16 cellular contexts compared by ENCODE assay signal in genomic region chr10:124731551-124731950, GRCh38. TPM values are rescaled to one million over a fixed set of nuclear protein-coding genes. Genes with fewer than 3 reads are reported as not detected.
DNase-seq lines count a peak whose midpoint lies in the region; ATAC-seq and TF ChIP-seq lines count a peak whose summit lies in the region.
"Had no signal": no experiment of that assay in that cellular context is flagged by ENCODE, and none has a peak within 500 bp of the region (broad histone marks: within the 10 kb centered on the region; RNA-seq: fewer than 3 reads in every experiment).

No MANE protein-coding gene starts in this region.

- H3K4me1 ChIP-seq in left ventricle myocardium inferior (peaks cover 100% of the 10 kb centered on the region), sigmoid colon (peaks cover 0 to 99% (median 89%) of the 10 kb centered on the region in 4 donors)

- no peak for TF ChIP-seq CTCF in left ventricle myocardium inferior (IDR thresholded peaks at IDR 0.05; ENCODE audit: borderline replicate concordance)
- TF ChIP-seq CTCF in sigmoid colon (IDR thresholded peaks at IDR 0.05): no peak

- H3K27ac ChIP-seq in left ventricle myocardium inferior (replicated peaks): peak overlapping the region; percentile 93
- peak overlapping the region; percentile 86 to 94 (median 89) for H3K27ac ChIP-seq in sigmoid colon
- H3K27ac ChIP-seq: right lobe of liver had no signal

- no peak for DNase-seq in left ventricle myocardium inferior
- DNase-seq in Right ventricle myocardium inferior (ENCODE audit: missing footprints): no peak
- peak; percentile 20 for DNase-seq in ecto neural progenitor cell (ENCODE audit: low spot score)
- DNase-seq in sigmoid colon: no peak
- DNase-seq in ureter (ENCODE audit: low spot score): peak; percentile 36
- no peak for DNase-seq in HK-2 (ENCODE audit: unreplicated experiment)
- no peak for DNase-seq in RPMI8226
- DNase-seq: activated CD8-positive, alpha-beta T cell treated with anti-CD3 and anti-CD28 coated beads for 36 hours; activated naive CD4-positive, alpha-beta T cell treated with anti-CD3 and anti-CD28 coated beads, Interleukin-2, amount 10 ng/mL, durations not matched to agents 7 days and 5 days; DMS79; glutamatergic neuron; NCI-H2029 had no signal

- H3K9me3 ChIP-seq in left ventricle myocardium inferior (replicated peaks): no peaks in the 10 kb centered on the region
- H3K9me3 ChIP-seq in sigmoid colon: no peaks in the 10 kb centered on the region
- H3K9me3 ChIP-seq: right lobe of liver had no signal

- H3K4me3 ChIP-seq in left ventricle myocardium inferior (no peak overlapping the region), sigmoid colon (no peak overlapping the region)
- H3K4me3 ChIP-seq: right lobe of liver had no signal

- no peak for TF ChIP-seq EP300 in sigmoid colon (IDR thresholded peaks at IDR 0.05)

- WGBS in sigmoid colon, 2 donors: 92 to 93% methylated on average over 9 of the region's 9 CpGs

- ATAC-seq in Right ventricle myocardium inferior (no peak), GM19463 (IDR thresholded peaks at IDR 0.05; ENCODE audit: unreplicated experiment) (no peak)
- ATAC-seq: activated CD8-positive, alpha-beta T cell treated with anti-CD3 and anti-CD28 coated beads for 36 hours; left colon; right lobe of liver; stimulated activated naive CD8-positive, alpha-beta T cell treated with anti-CD3 and anti-CD28 coated beads, Interleukin-15, amount 100 ng/mL, for 72 hours had no signal

- TF ChIP-seq POLR2A in sigmoid colon (IDR thresholded peaks at IDR 0.05): no peak

- no peaks in the 10 kb centered on the region for H3K27me3 ChIP-seq in left ventricle myocardium inferior (ENCODE audit: low read depth)
- H3K27me3 ChIP-seq in sigmoid colon: no peaks in the 10 kb centered on the region
- H3K27me3 ChIP-seq: right lobe of liver had no signal

- intact Hi-C loops in left ventricle myocardium inferior (cut with micrococcal nuclease) (no loop called here), Right ventricle myocardium inferior (cut with DNase I) (no loop called here), sigmoid colon (cut with DNase I) (no loop called here)

- H3K36me3 ChIP-seq in left ventricle myocardium inferior (no peaks in the 10 kb centered on the region), sigmoid colon (no peaks in the 10 kb centered on the region)
- H3K36me3 ChIP-seq: right lobe of liver had no signal

RNA-seq across cellular contexts. Expression of gene FAM53B, which starts 12.6 kb away (rescaled TPM):
- total RNA-seq in left ventricle myocardium inferior (53.4 TPM), Right ventricle myocardium inferior (41.2 TPM), sigmoid colon (10 to 100 TPM; 32.3 to 36.6 (median 34.4) TPM), ureter (38.8 TPM)
- polyA plus RNA-seq in sigmoid colon: 10 to 100 TPM in 2 of 3 donors, 1 to 10 TPM in 1; 9.6 to 36.4 (median 12.0) TPM

Comparison
In these comparisons a context has a peak if more than half of its experiments do, and no peak if none do; other contexts are left out.
1. DNase-seq: peak in ecto neural progenitor cell (single experiment) and ureter (single experiment); none in left ventricle myocardium inferior (single experiment), Right ventricle myocardium inferior (single experiment), sigmoid colon (single experiment), HK-2 (single experiment) and RPMI8226 (single experiment).